ENCODE assay signal across 20 cellular contexts in genomic region chr19:16394681-16395375, GRCh38.
A peak's percentile ranks its signal among the peaks of the same experiment; 100 is the strongest.
DNase-seq lines count a peak whose midpoint lies in the region; TF ChIP-seq lines count a peak whose summit lies in the region.
"Had no signal": no experiment of that assay in that cellular context is flagged by ENCODE, and none has a peak within 500 bp of the region (broad histone marks: within the 10 kb centered on the region; RNA-seq: fewer than 3 reads in every experiment).

No MANE protein-coding gene starts in this region.

- no peaks in the 10 kb centered on the region for H3K4me1 Mint-ChIP-seq in Caco-2 (ENCODE audit: low read depth, unreplicated experiment)

- peak in 1 of 2 experiments; percentile 41 for DNase-seq in Caco-2
- peak; percentile 40 for DNase-seq in WERI-Rb-1
- DNase-seq in fibroblast of the aortic adventitia (ENCODE audit: low read depth) = peak; percentile 54
- peak; percentile 8 for DNase-seq in renal cortical epithelial cell (ENCODE audit: low read depth)
- no peak for DNase-seq in AG20443 (ENCODE audit: low spot score)
- no peak for DNase-seq in HK-2 (ENCODE audit: unreplicated experiment)
- DNase-seq in SKM-1 treated with dmso at 0.1 percent for 144 hours (lab: John Stamatoyannopoulos, UW; ENCODE audit: unreplicated experiment) = no peak
- DNase-seq: activated CD4-positive, alpha-beta T cell treated with anti-CD3 and anti-CD28 coated beads for 4 hours; activated CD8-positive, alpha-beta memory T cell treated with anti-CD3 and anti-CD28 coated beads, Interleukin-2, amount 50 U/mL, for 48 hours; DMS153; head of caudate nucleus; islet precursor cell; KG1; NCI-H1048; NCI-H524 treated with DMSO at 0.1 percent for 48 hours; PC-3; stimulated activated CD4-positive, alpha-beta T cell treated with anti-CD3 and anti-CD28 coated beads, Interleukin-2, amount 100 ng/mL, for 24 hours; substantia nigra had no signal

- peaks cover 8% of the 10 kb centered on the region for H3K4me1 ChIP-seq in Caco-2

- no TSS peak for BruUV-seq in Caco-2 (replicated peaks; lab: Mats Ljungman, UMichigan)

- H3K4me3 ChIP-seq in Caco-2 (ENCODE audit: low read depth, low read length) (no peak overlapping the region), WERI-Rb-1 (ENCODE audit: low read depth, low read length) (no peak overlapping the region), fibroblast of the aortic adventitia (ENCODE audit: low read depth, low read length) (no peak overlapping the region)
- H3K4me3 ChIP-seq: BLaER1, ovary had no signal

- no peak overlapping the region for H3K27ac ChIP-seq in WERI-Rb-1
- H3K27ac ChIP-seq: BLaER1, ovary had no signal

- TF ChIP-seq CTCF in Caco-2 (IDR thresholded peaks at IDR 0.05; ENCODE audit: insufficient read depth in 1 of 2, low read depth in 1 of 2, low read length in 1 of 2, severe bottlenecking in 1 of 2, unreplicated experiment in 1 of 2) = no peak
- no peak for TF ChIP-seq CTCF in WERI-Rb-1 (IDR thresholded peaks at IDR 0.05; ENCODE audit: low read depth, low read length)
- no peak for TF ChIP-seq CTCF in fibroblast of the aortic adventitia (IDR thresholded peaks at IDR 0.05; ENCODE audit: insufficient read depth, low read length)

- H3K9me3 ChIP-seq in Caco-2 (no peaks in the 10 kb centered on the region), WERI-Rb-1 (ENCODE audit: severe bottlenecking) (no peaks in the 10 kb centered on the region)
- H3K9me3 ChIP-seq: ovary had no signal

- H3K4me3 Mint-ChIP-seq in Caco-2 (ENCODE audit: unreplicated experiment) = no peak overlapping the region

- intact Hi-C loops in Caco-2 (cut with micrococcal nuclease; ENCODE audit: unreplicated experiment) = no loop called here

- H3K27me3 Mint-ChIP-seq in Caco-2 (ENCODE audit: insufficient read depth, unreplicated experiment) = no peaks in the 10 kb centered on the region

- H3K36me3 ChIP-seq in Caco-2 (ENCODE audit: control insufficient read depth, insufficient read depth, low read length) (no peaks in the 10 kb centered on the region; the same call in 1 of the 2 replicates), WERI-Rb-1 (peaks cover 43% of the 10 kb centered on the region)
- H3K36me3 ChIP-seq: ovary had no signal

- POLR2A ChIA-PET in Caco-2 (lab: Charles Lee) = no interaction called here

- H3K27me3 ChIP-seq in Caco-2 (replicated peaks; ENCODE audit: control insufficient read depth, insufficient read depth, low read length) (no peaks in the 10 kb centered on the region), WERI-Rb-1 (ENCODE audit: insufficient read depth, low read depth, severe bottlenecking) (no peaks in the 10 kb centered on the region)
- H3K27me3 ChIP-seq: BLaER1, ovary had no signal

- H3K36me3 Mint-ChIP-seq in Caco-2 (ENCODE audit: insufficient read depth, unreplicated experiment) = peaks cover 72% of the 10 kb centered on the region

- CTCF ChIA-PET in Caco-2 (lab: Charles Lee) = interaction anchor here (0.6 kb wide), 2 partner anchors 40 to 120 kb away, joined by 3 to 5 read pairs; no protein-coding TSS in a partner anchor

- peak overlapping the region; percentile 45 for H3K27ac Mint-ChIP-seq in Caco-2 (ENCODE audit: unreplicated experiment)

- H3K9me3 Mint-ChIP-seq in Caco-2 (ENCODE audit: unreplicated experiment) = no peaks in the 10 kb centered on the region

Comparison
In these comparisons a context has a peak if more than half of its experiments do, and no peak if none do; other contexts are left out.
1. DNase-seq: peak in WERI-Rb-1 (single experiment), fibroblast of the aortic adventitia (single experiment) and renal cortical epithelial cell (single experiment); none in AG20443 (single experiment), HK-2 (single experiment) and SKM-1 treated with dmso at 0.1 percent for 144 hours (single experiment).